3 cellular contexts compared by ENCODE assay signal in genomic region chr4:16382571-16382970, GRCh38.
"Had no signal": no experiment of that assay in that cellular context is flagged by ENCODE, and none has a peak within 500 bp of the region (broad histone marks: within the 10 kb centered on the region; RNA-seq: fewer than 3 reads in every experiment).

No MANE protein-coding gene starts in this region.

- H3K4me3 ChIP-seq: GM12878 had no signal

- ATAC-seq: GM12878 had no signal

- DNase-seq: GDM1, GF-D8 had no signal
